Comparison of ENCODE assay signal across 1 cellular context in the genomic region with DNA sequence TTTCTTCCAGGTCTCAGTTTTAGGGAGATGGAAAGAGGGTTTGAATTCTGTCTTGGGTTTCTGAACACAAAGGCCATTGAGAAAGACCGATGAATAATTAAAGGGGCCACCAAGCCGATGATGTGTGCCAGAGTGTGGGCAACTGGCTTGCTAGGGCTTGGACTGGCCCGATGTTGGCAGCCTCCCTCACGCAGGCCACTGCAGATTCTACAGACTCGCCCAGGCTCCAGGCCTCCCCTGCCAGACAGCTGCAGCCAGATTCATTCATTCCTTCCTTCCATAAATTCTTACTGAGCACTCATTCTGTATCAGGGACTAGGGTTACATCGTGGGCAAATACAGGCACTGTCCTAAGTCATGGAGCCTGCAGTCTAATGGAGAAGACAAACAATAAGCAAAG.
TF ChIP-seq lines count a peak whose summit lies in the region.

No MANE protein-coding gene starts in this region.

TF ChIP-seq in SK-N-SH treated with all-trans-retinoic acid at 6 μM for 48 hours, 23 proteins besides CTCF, POLR2A, EP300 and RAD21 (continued from another document):
- no peak for TF ChIP-seq CREB5 (CRISPR knock-in tag; IDR thresholded peaks at IDR 0.05; ENCODE audit: low read depth)
- no peak for TF ChIP-seq POU6F1 (CRISPR knock-in tag; IDR thresholded peaks at IDR 0.05; ENCODE audit: borderline replicate concordance, low read depth)
- TF ChIP-seq TCF4 (CRISPR knock-in tag; IDR thresholded peaks at IDR 0.05; ENCODE audit: borderline replicate concordance), result no peak
- no peak for TF ChIP-seq ZNF70 (CRISPR knock-in tag; IDR thresholded peaks at IDR 0.05)
- no peak for TF ChIP-seq ZNF565 (CRISPR knock-in tag; conservative IDR thresholded peaks at IDR 0.05; ENCODE audit: low read depth)
- no peak for TF ChIP-seq TOX (CRISPR knock-in tag; IDR thresholded peaks at IDR 0.05; ENCODE audit: borderline replicate concordance)
- no peak for TF ChIP-seq CSDC2 (CRISPR knock-in tag; IDR thresholded peaks at IDR 0.05)
- no peak for TF ChIP-seq SNAI2 (CRISPR knock-in tag; IDR thresholded peaks at IDR 0.05)
- no peak for TF ChIP-seq GLIS3 (CRISPR knock-in tag; IDR thresholded peaks at IDR 0.05)
